In the genomic region with DNA sequence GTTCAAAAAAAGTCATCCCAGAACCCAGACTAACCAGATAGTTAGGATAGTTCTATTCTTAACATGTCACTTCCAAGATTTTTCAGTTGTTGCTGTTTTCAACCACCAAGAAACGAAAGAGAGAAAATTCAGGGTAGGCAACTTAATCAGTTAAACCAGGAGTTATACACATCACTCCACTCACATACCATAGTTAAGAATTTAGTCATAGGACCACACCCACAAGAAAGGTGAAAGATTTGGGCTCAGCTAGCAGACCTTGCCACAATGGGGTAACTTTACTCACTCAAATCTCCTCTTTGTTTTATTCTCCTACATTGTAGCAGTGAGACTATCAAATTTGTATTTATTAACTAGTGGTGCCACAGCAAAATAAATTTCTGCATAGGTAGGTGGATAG, we compare ENCODE assay signal across 17 cellular contexts.
DNase-seq lines count a peak whose midpoint lies in the region; FAIRE-seq and TF ChIP-seq lines count a peak whose summit lies in the region.
"Had no signal": no experiment of that assay in that cellular context is flagged by ENCODE, and none has a peak within 500 bp of the region (broad histone marks: within the 10 kb centered on the region; RNA-seq: fewer than 3 reads in every experiment).

No MANE protein-coding gene starts in this region.

- H3K9me3 ChIP-seq in mammary epithelial cell (replicated peaks; ENCODE audit: insufficient read depth, low read length) (no peaks in the 10 kb centered on the region), keratinocyte (ENCODE audit: control insufficient read depth, low read depth, low read length) (no peaks in the 10 kb centered on the region), neural progenitor cell (ENCODE audit: low read depth) (no peaks in the 10 kb centered on the region)

- TF ChIP-seq POLR2A in GM12892 (IDR thresholded peaks at IDR 0.05; ENCODE audit: low read depth, low read length): no peak

- H2AFZ ChIP-seq in mammary epithelial cell (ENCODE audit: low read depth, low read length) (peak overlapping the region; percentile 54), keratinocyte (ENCODE audit: control insufficient read depth, low read length) (peak overlapping the region; percentile 48), neural progenitor cell (replicated peaks) (no peak overlapping the region)
- H2AFZ ChIP-seq: GM23338 had no signal

- H3K27me3 ChIP-seq in mammary epithelial cell (ENCODE audit: insufficient read depth, low read length): no peaks in the 10 kb centered on the region
- H3K27me3 ChIP-seq in keratinocyte (ENCODE audit: control insufficient read depth, extremely low read depth, insufficient read depth, low read length): no peaks in the 10 kb centered on the region
- no peaks in the 10 kb centered on the region for H3K27me3 ChIP-seq in neural progenitor cell

- no peaks in the 10 kb centered on the region for H3K9me3 Mint-ChIP-seq in Calu3 (ENCODE audit: low read depth, unreplicated experiment)
- H3K9me3 Mint-ChIP-seq in neural progenitor cell: no peaks in the 10 kb centered on the region
- H3K9me3 Mint-ChIP-seq: GM23338, H9, IgD-negative memory B cell had no signal

- H3K4me3 Mint-ChIP-seq in Calu3 (ENCODE audit: low read depth, unreplicated experiment) (peak overlapping the region; percentile 30), neural progenitor cell (no peak overlapping the region)
- H3K4me3 Mint-ChIP-seq: B cell; CD4-positive, alpha-beta T cell; GM23338; H9; IgD-negative memory B cell had no signal

- H3K79me2 ChIP-seq in mammary epithelial cell (ENCODE audit: insufficient read depth, low read length): no peaks in the 10 kb centered on the region
- no peaks in the 10 kb centered on the region for H3K79me2 ChIP-seq in keratinocyte (ENCODE audit: control insufficient read depth, insufficient read depth, low read length)
- no peaks in the 10 kb centered on the region for H3K79me2 ChIP-seq in neural progenitor cell (ENCODE audit: low read depth)

- intact Hi-C loops in Calu3 (cut with micrococcal nuclease; ENCODE audit: unreplicated experiment): no loop called here
- intact Hi-C loops in mammary epithelial cell (cut with micrococcal nuclease): no loop called here

- H3F3A ChIP-seq in neural progenitor cell (ENCODE audit: low read depth): no peaks in the 10 kb centered on the region

- in situ Hi-C loops in mammary epithelial cell (cut with MboI; ENCODE audit: low sequenced_read_pairs in 2 of 2): no loop called here

- H3K27ac Mint-ChIP-seq in Calu3 (ENCODE audit: unreplicated experiment) (peak overlapping the region; percentile 67), neural progenitor cell (no peak overlapping the region)
- H3K27ac Mint-ChIP-seq: B cell; CD4-positive, alpha-beta T cell; GM23338; H9; IgD-negative memory B cell had no signal

- FAIRE-seq in keratinocyte (lab: Jason Lieb, UNC): peak; percentile 75
- no peak for FAIRE-seq in GM12892 (lab: Jason Lieb, UNC)
- FAIRE-seq: G401.6, GM12891 had no signal

- H3K4me2 ChIP-seq in mammary epithelial cell (ENCODE audit: insufficient read depth, low read depth, low read length): peak overlapping the region; percentile 40
- H3K4me2 ChIP-seq in keratinocyte (ENCODE audit: control insufficient read depth, extremely low read depth, insufficient read depth, low read depth, low read length): peak overlapping the region; percentile 66
- H3K4me2 ChIP-seq in neural progenitor cell: no peak overlapping the region
- H3K4me2 ChIP-seq: GM23338 had no signal

- H4K20me1 ChIP-seq in mammary epithelial cell (ENCODE audit: insufficient read depth, low read length) (no peaks in the 10 kb centered on the region), keratinocyte (ENCODE audit: control insufficient read depth, extremely low read depth, insufficient read depth, low read length) (no peaks in the 10 kb centered on the region), neural progenitor cell (ENCODE audit: low read depth) (no peaks in the 10 kb centered on the region)

- H3K36me3 Mint-ChIP-seq in Calu3 (ENCODE audit: insufficient read depth, unreplicated experiment) (no peaks in the 10 kb centered on the region), neural progenitor cell (no peaks in the 10 kb centered on the region)
- H3K36me3 Mint-ChIP-seq: IgD-negative memory B cell had no signal

- H3K27ac ChIP-seq in mammary epithelial cell (ENCODE audit: insufficient read depth, low read depth, low read length): peak overlapping the region; percentile 28
- H3K27ac ChIP-seq in keratinocyte (ENCODE audit: control insufficient read depth, insufficient read depth, low read length): peak overlapping the region; percentile 10
- H3K27ac ChIP-seq in neural progenitor cell: no peak overlapping the region

- no TSS peak for BruUV-seq in Calu3 (replicated peaks; lab: Mats Ljungman, UMichigan)
- no TSS peak for BruUV-seq in mammary epithelial cell (replicated peaks; lab: Mats Ljungman, UMichigan)

- H3K4me3 ChIP-seq in mammary epithelial cell (replicated peaks in 1 of 3; ENCODE audit: insufficient read depth in 1 of 3, low read depth in 2 of 3, low read length in 3 of 3): no peak overlapping the region
- H3K4me3 ChIP-seq in keratinocyte (ENCODE audit: control insufficient read depth in 2 of 3, extremely low read depth in 1 of 3, insufficient read depth in 2 of 3, low read depth in 1 of 3, low read length in 3 of 3): no peak overlapping the region
- H3K4me3 ChIP-seq in neural progenitor cell: no peak overlapping the region
- H3K4me3 ChIP-seq: GM23338 had no signal

- H3K4me1 Mint-ChIP-seq in Calu3 (ENCODE audit: low read depth, unreplicated experiment) (peaks cover 21% of the 10 kb centered on the region), neural progenitor cell (no peaks in the 10 kb centered on the region)
- H3K4me1 Mint-ChIP-seq: B cell, GM23338, H9, IgD-negative memory B cell had no signal

- H3K36me3 ChIP-seq in mammary epithelial cell (ENCODE audit: insufficient read depth, low read length) (no peaks in the 10 kb centered on the region), keratinocyte (ENCODE audit: control insufficient read depth in 2 of 2, extremely low read depth in 1 of 2, insufficient read depth in 2 of 2, low read length in 2 of 2) (no peaks in the 10 kb centered on the region), neural progenitor cell (no peaks in the 10 kb centered on the region)

- 46% methylated on average over 1 of the region's 1 CpG for WGBS in mammary epithelial cell (ENCODE audit: low coverage, missing lambda C conversion rate)

- peak; percentile 29 for DNase-seq in Calu3
- DNase-seq in HT1080 (ENCODE audit: low read depth): peak; percentile 12
- peak; percentile 39 for DNase-seq in mammary epithelial cell
- DNase-seq in keratinocyte (ENCODE audit: low read depth, low spot score): no peak
- no peak for DNase-seq in NCI-H446 (lab: John Stamatoyannopoulos, UW)
- no peak for DNase-seq in NCI-H82 (lab: John Stamatoyannopoulos, UW)
- DNase-seq in GM12892 (ENCODE audit: insufficient read length): no peak
- no peak for DNase-seq in neural progenitor cell (ENCODE audit: low spot score)
- DNase-seq: C1 segment of cervical spinal cord; CD4-positive, alpha-beta T cell; DMS79; H9 had no signal

- dilution Hi-C loops in mammary epithelial cell (cut with HindIII; ENCODE audit: low sequenced_read_pairs): no loop called here
- dilution Hi-C loops in keratinocyte (cut with MboI; ENCODE audit: extremely low pct_ligation_motif_present, low sequenced_read_pairs): no loop called here

- H3K9ac ChIP-seq in mammary epithelial cell (ENCODE audit: insufficient read depth, low read length) (no peak overlapping the region), keratinocyte (ENCODE audit: control insufficient read depth, extremely low read depth, insufficient read depth, low read length) (no peak overlapping the region), neural progenitor cell (no peak overlapping the region)

- H3K4me1 ChIP-seq in mammary epithelial cell (ENCODE audit: insufficient read depth, low read length) (peaks cover 7% of the 10 kb centered on the region), keratinocyte (ENCODE audit: control insufficient read depth, extremely low read depth, insufficient read depth, low read length) (peaks cover 12% of the 10 kb centered on the region), neural progenitor cell (no peaks in the 10 kb centered on the region)

- no peak for TF ChIP-seq CTCF in Calu3 (IDR thresholded peaks at IDR 0.05; ENCODE audit: unreplicated experiment)
- no peak for TF ChIP-seq CTCF in mammary epithelial cell (conservative IDR thresholded peaks at IDR 0.05 in 1 of 2, IDR thresholded peaks at IDR 0.05 in 1 of 2; ENCODE audit: extremely low read depth in 1 of 2, insufficient read depth in 1 of 2, low read depth in 1 of 2, low read length in 2 of 2)
- no peak for TF ChIP-seq CTCF in keratinocyte (optimal IDR thresholded peaks at IDR 0.05 in 1 of 3, IDR thresholded peaks at IDR 0.05 in 1 of 3, conservative IDR thresholded peaks at IDR 0.05 in 1 of 3; ENCODE audit: extremely low read depth in 1 of 3, insufficient read depth in 2 of 3, low read length in 3 of 3)
- TF ChIP-seq CTCF in neural progenitor cell (IDR thresholded peaks at IDR 0.05): no peak

- CTCF ChIA-PET in Calu3 (lab: Charles Lee) (interaction anchor here (0.9 kb wide), 1 partner anchor 19 kb away, joined by 3 read pairs; no protein-coding TSS in a partner anchor), mammary epithelial cell (lab: Charles Lee; ENCODE audit: low non-redundant PET) (no interaction called here)

- H3K27me3 Mint-ChIP-seq in Calu3 (ENCODE audit: unreplicated experiment) (no peaks in the 10 kb centered on the region), neural progenitor cell (ENCODE audit: insufficient read depth, low read depth) (no peaks in the 10 kb centered on the region)
- H3K27me3 Mint-ChIP-seq: B cell; CD4-positive, alpha-beta T cell; IgD-negative memory B cell had no signal

- no peaks in the 10 kb centered on the region for H3K9me1 ChIP-seq in keratinocyte (ENCODE audit: control insufficient read depth, extremely low read depth, insufficient read depth, low read length)

Comparison
In these comparisons a context has a peak if more than half of its experiments do, and no peak if none do; other contexts are left out.
1. DNase-seq: peak in Calu3 (single experiment), HT1080 (single experiment) and mammary epithelial cell (single experiment); none in keratinocyte (single experiment), NCI-H446 (0 of 2), NCI-H82 (single experiment), GM12892 (single experiment) and neural progenitor cell (single experiment).